In the genomic region with DNA sequence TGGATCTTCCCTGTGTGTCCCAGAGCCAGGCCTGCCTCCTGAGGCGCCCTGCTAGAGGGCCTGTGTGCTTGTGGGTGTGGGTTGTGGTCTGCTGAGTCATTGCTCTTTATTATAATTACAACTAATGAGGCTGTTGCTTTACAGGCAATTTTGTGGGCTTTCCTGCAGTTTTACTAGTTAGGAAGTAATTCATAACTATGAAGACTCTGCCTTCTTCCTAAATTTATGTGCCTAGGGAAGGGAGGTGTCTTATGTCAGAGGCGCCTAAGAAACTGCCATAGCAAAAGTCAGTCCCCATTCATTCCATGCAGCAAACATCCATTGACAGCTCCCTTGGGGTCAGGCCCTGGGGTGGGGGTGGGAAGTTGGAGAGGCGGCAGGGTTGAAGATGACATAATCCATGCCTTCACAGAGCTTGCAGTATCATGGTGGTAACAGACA, we compare ENCODE assay signal across 16 cellular contexts.
DNase-seq lines count a peak whose midpoint lies in the region; ATAC-seq and TF ChIP-seq lines count a peak whose summit lies in the region.
"Had no signal": no experiment of that assay in that cellular context is flagged by ENCODE, and none has a peak within 500 bp of the region (broad histone marks: within the 10 kb centered on the region; RNA-seq: fewer than 3 reads in every experiment).

No MANE protein-coding gene starts in this region.

- TF ChIP-seq CTCF in activated CD8-positive, alpha-beta T cell treated with anti-CD3 and anti-CD28 coated beads for 36 hours (IDR thresholded peaks at IDR 0.05), result no peak
- TF ChIP-seq CTCF in progenitor cell of endocrine pancreas (IDR thresholded peaks at IDR 0.05; ENCODE audit: unreplicated experiment), result no peak

- peak; percentile 27 for DNase-seq in activated CD8-positive, alpha-beta T cell treated with anti-CD3 and anti-CD28 coated beads for 36 hours
- DNase-seq in activated CD8-positive, alpha-beta T cell treated with anti-CD3 and anti-CD28 coated beads, Interleukin-2, amount 10 ng/mL, durations not matched to agents 7 days and 5 days, result no peak
- peak; percentile 21 for DNase-seq in T1000 (lab: John Stamatoyannopoulos, UW)
- peak in 1 of 2 donors; percentile 11 for DNase-seq in stimulated activated naive CD8-positive, alpha-beta T cell treated with anti-CD3 and anti-CD28 coated beads, Interleukin-15, amount 100 ng/mL, for 72 hours
- DNase-seq in activated T-helper 2 cell treated with anti-CD3 and anti-CD28 coated beads, Interferon-gamma antibody, Interleukin-2, Interleukin-4, amounts not matched to agents 10 μg/mL and 5 μg/mL and 100 μg/mL, durations not matched to agents 14 hours and 24 hours and 36 hours (ENCODE audit: low spot score), result no peak
- DNase-seq in progenitor cell of endocrine pancreas (ENCODE audit: low spot score, unreplicated experiment), result no peak
- DNase-seq: activated CD8-positive, alpha-beta memory T cell treated with anti-CD3 and anti-CD28 coated beads, Interleukin-2, amount 50 U/mL, for 4 hours; HCEC 1CT; midbrain; NCI-H2171; ovary; T-helper 9 cell had no signal

- H3K4me1 Mint-ChIP-seq in activated CD8-positive, alpha-beta T cell treated with anti-CD3 and anti-CD28 coated beads for 36 hours (ENCODE audit: low read depth), result no peaks in the 10 kb centered on the region
- H3K4me1 Mint-ChIP-seq in activated CD8-positive, alpha-beta T cell treated with anti-CD3 and anti-CD28 coated beads, Interleukin-2, amount 10 ng/mL, durations not matched to agents 7 days and 5 days (ENCODE audit: low read depth), result no peaks in the 10 kb centered on the region
- H3K4me1 Mint-ChIP-seq in stimulated activated naive CD8-positive, alpha-beta T cell treated with anti-CD3 and anti-CD28 coated beads, Interleukin-15, amount 100 ng/mL, for 72 hours, result no peaks in the 10 kb centered on the region
- peaks cover 3% of the 10 kb centered on the region for H3K4me1 Mint-ChIP-seq in activated T-helper 2 cell treated with anti-CD3 and anti-CD28 coated beads, Interferon-gamma antibody, Interleukin-2, Interleukin-4, amounts not matched to agents 10 μg/mL and 5 μg/mL and 100 μg/mL, durations not matched to agents 14 hours and 24 hours and 36 hours (ENCODE audit: low read depth)
- H3K4me1 Mint-ChIP-seq in progenitor cell of endocrine pancreas (ENCODE audit: low read depth), result no peaks in the 10 kb centered on the region

- no peak for ATAC-seq in activated CD8-positive, alpha-beta T cell treated with anti-CD3 and anti-CD28 coated beads for 36 hours
- no peak for ATAC-seq in activated CD8-positive, alpha-beta T cell treated with anti-CD3 and anti-CD28 coated beads, Interleukin-2, amount 10 ng/mL, durations not matched to agents 7 days and 5 days
- peak; percentile 57 for ATAC-seq in HG03159 (IDR thresholded peaks at IDR 0.05; ENCODE audit: unreplicated experiment)
- peak; percentile 80 for ATAC-seq in stimulated activated naive CD8-positive, alpha-beta T cell treated with anti-CD3 and anti-CD28 coated beads, Interleukin-15, amount 100 ng/mL, for 72 hours
- ATAC-seq in HG02623 (IDR thresholded peaks at IDR 0.05; ENCODE audit: unreplicated experiment), result no peak
- ATAC-seq: A549 had no signal

- POLR2A ChIA-PET in activated CD8-positive, alpha-beta T cell treated with anti-CD3 and anti-CD28 coated beads for 36 hours (lab: Charles Lee), result no interaction called here
- POLR2A ChIA-PET in activated CD8-positive, alpha-beta T cell treated with anti-CD3 and anti-CD28 coated beads, Interleukin-2, amount 10 ng/mL, durations not matched to agents 7 days and 5 days (lab: Charles Lee), result no interaction called here

- H3K36me3 Mint-ChIP-seq in activated CD8-positive, alpha-beta T cell treated with anti-CD3 and anti-CD28 coated beads for 36 hours (ENCODE audit: low read depth), result no peaks in the 10 kb centered on the region
- H3K36me3 Mint-ChIP-seq in activated CD8-positive, alpha-beta T cell treated with anti-CD3 and anti-CD28 coated beads, Interleukin-2, amount 10 ng/mL, durations not matched to agents 7 days and 5 days (ENCODE audit: low read depth), result no peaks in the 10 kb centered on the region
- H3K36me3 Mint-ChIP-seq in activated T-helper 2 cell treated with anti-CD3 and anti-CD28 coated beads, Interferon-gamma antibody, Interleukin-2, Interleukin-4, amounts not matched to agents 10 μg/mL and 5 μg/mL and 100 μg/mL, durations not matched to agents 14 hours and 24 hours and 36 hours (ENCODE audit: low read depth), result no peaks in the 10 kb centered on the region
- no peaks in the 10 kb centered on the region for H3K36me3 Mint-ChIP-seq in progenitor cell of endocrine pancreas (ENCODE audit: insufficient read depth)
- H3K36me3 Mint-ChIP-seq: activated naive CD8-positive, alpha-beta T cell had no signal

- H3K9me3 Mint-ChIP-seq in activated CD8-positive, alpha-beta T cell treated with anti-CD3 and anti-CD28 coated beads for 36 hours, result no peaks in the 10 kb centered on the region
- H3K9me3 Mint-ChIP-seq in activated CD8-positive, alpha-beta T cell treated with anti-CD3 and anti-CD28 coated beads, Interleukin-2, amount 10 ng/mL, durations not matched to agents 7 days and 5 days (ENCODE audit: insufficient read depth), result no peaks in the 10 kb centered on the region
- H3K9me3 Mint-ChIP-seq in stimulated activated naive CD8-positive, alpha-beta T cell treated with anti-CD3 and anti-CD28 coated beads, Interleukin-15, amount 100 ng/mL, for 72 hours, result no peaks in the 10 kb centered on the region
- H3K9me3 Mint-ChIP-seq in activated T-helper 2 cell treated with anti-CD3 and anti-CD28 coated beads, Interferon-gamma antibody, Interleukin-2, Interleukin-4, amounts not matched to agents 10 μg/mL and 5 μg/mL and 100 μg/mL, durations not matched to agents 14 hours and 24 hours and 36 hours, result no peaks in the 10 kb centered on the region
- peaks cover 15% of the 10 kb centered on the region for H3K9me3 Mint-ChIP-seq in progenitor cell of endocrine pancreas (ENCODE audit: low read depth)

- H3K27ac Mint-ChIP-seq in activated CD8-positive, alpha-beta T cell treated with anti-CD3 and anti-CD28 coated beads for 36 hours, result no peak overlapping the region
- no peak overlapping the region for H3K27ac Mint-ChIP-seq in activated CD8-positive, alpha-beta T cell treated with anti-CD3 and anti-CD28 coated beads, Interleukin-2, amount 10 ng/mL, durations not matched to agents 7 days and 5 days
- H3K27ac Mint-ChIP-seq in stimulated activated naive CD8-positive, alpha-beta T cell treated with anti-CD3 and anti-CD28 coated beads, Interleukin-15, amount 100 ng/mL, for 72 hours, result no peak overlapping the region
- H3K27ac Mint-ChIP-seq in activated T-helper 2 cell treated with anti-CD3 and anti-CD28 coated beads, Interferon-gamma antibody, Interleukin-2, Interleukin-4, amounts not matched to agents 10 μg/mL and 5 μg/mL and 100 μg/mL, durations not matched to agents 14 hours and 24 hours and 36 hours, result no peak overlapping the region
- H3K27ac Mint-ChIP-seq in progenitor cell of endocrine pancreas, result no peak overlapping the region
- H3K27ac Mint-ChIP-seq: activated naive CD8-positive, alpha-beta T cell had no signal

- intact Hi-C loops in activated CD8-positive, alpha-beta T cell treated with anti-CD3 and anti-CD28 coated beads for 36 hours (cut with micrococcal nuclease), result no loop called here
- intact Hi-C loops in activated T-helper 2 cell treated with anti-CD3 and anti-CD28 coated beads, Interferon-gamma antibody, Interleukin-2, Interleukin-4, amounts not matched to agents 10 μg/mL and 5 μg/mL and 100 μg/mL, durations not matched to agents 14 hours and 24 hours and 36 hours (cut with micrococcal nuclease), result loop anchor here (10.0 kb wide), 1 partner anchor 139 kb away; no protein-coding TSS in a partner anchor

- no peak overlapping the region for H3K4me3 Mint-ChIP-seq in activated CD8-positive, alpha-beta T cell treated with anti-CD3 and anti-CD28 coated beads for 36 hours
- H3K4me3 Mint-ChIP-seq in activated CD8-positive, alpha-beta T cell treated with anti-CD3 and anti-CD28 coated beads, Interleukin-2, amount 10 ng/mL, durations not matched to agents 7 days and 5 days, result no peak overlapping the region
- H3K4me3 Mint-ChIP-seq in stimulated activated naive CD8-positive, alpha-beta T cell treated with anti-CD3 and anti-CD28 coated beads, Interleukin-15, amount 100 ng/mL, for 72 hours, result no peak overlapping the region
- no peak overlapping the region for H3K4me3 Mint-ChIP-seq in activated T-helper 2 cell treated with anti-CD3 and anti-CD28 coated beads, Interferon-gamma antibody, Interleukin-2, Interleukin-4, amounts not matched to agents 10 μg/mL and 5 μg/mL and 100 μg/mL, durations not matched to agents 14 hours and 24 hours and 36 hours (ENCODE audit: low read depth)
- no peak overlapping the region for H3K4me3 Mint-ChIP-seq in progenitor cell of endocrine pancreas (ENCODE audit: low read depth)
- H3K4me3 Mint-ChIP-seq: activated naive CD8-positive, alpha-beta T cell had no signal

- peaks cover 2% of the 10 kb centered on the region for H3K27me3 Mint-ChIP-seq in activated CD8-positive, alpha-beta T cell treated with anti-CD3 and anti-CD28 coated beads for 36 hours
- no peaks in the 10 kb centered on the region for H3K27me3 Mint-ChIP-seq in activated CD8-positive, alpha-beta T cell treated with anti-CD3 and anti-CD28 coated beads, Interleukin-2, amount 10 ng/mL, durations not matched to agents 7 days and 5 days (ENCODE audit: low read depth)
- H3K27me3 Mint-ChIP-seq in stimulated activated naive CD8-positive, alpha-beta T cell treated with anti-CD3 and anti-CD28 coated beads, Interleukin-15, amount 100 ng/mL, for 72 hours, result no peaks in the 10 kb centered on the region
- no peaks in the 10 kb centered on the region for H3K27me3 Mint-ChIP-seq in activated T-helper 2 cell treated with anti-CD3 and anti-CD28 coated beads, Interferon-gamma antibody, Interleukin-2, Interleukin-4, amounts not matched to agents 10 μg/mL and 5 μg/mL and 100 μg/mL, durations not matched to agents 14 hours and 24 hours and 36 hours (ENCODE audit: low read depth)
- no peaks in the 10 kb centered on the region for H3K27me3 Mint-ChIP-seq in progenitor cell of endocrine pancreas
- H3K27me3 Mint-ChIP-seq: activated naive CD8-positive, alpha-beta T cell had no signal

- CTCF ChIA-PET in activated CD8-positive, alpha-beta T cell treated with anti-CD3 and anti-CD28 coated beads for 36 hours (lab: Charles Lee), result no interaction called here
- CTCF ChIA-PET in activated CD8-positive, alpha-beta T cell treated with anti-CD3 and anti-CD28 coated beads, Interleukin-2, amount 10 ng/mL, durations not matched to agents 7 days and 5 days (lab: Charles Lee), result no interaction called here

Comparison
In these comparisons a context has a peak if more than half of its experiments do, and no peak if none do; other contexts are left out.
1. DNase-seq: peak in activated CD8-positive, alpha-beta T cell treated with anti-CD3 and anti-CD28 coated beads for 36 hours (single experiment) and T1000 (single experiment); none in activated CD8-positive, alpha-beta T cell treated with anti-CD3 and anti-CD28 coated beads, Interleukin-2, amount 10 ng/mL, durations not matched to agents 7 days and 5 days (single experiment), activated T-helper 2 cell treated with anti-CD3 and anti-CD28 coated beads, Interferon-gamma antibody, Interleukin-2, Interleukin-4, amounts not matched to agents 10 μg/mL and 5 μg/mL and 100 μg/mL, durations not matched to agents 14 hours and 24 hours and 36 hours (single experiment) and progenitor cell of endocrine pancreas (single experiment).
2. ATAC-seq: peak in HG03159 (single experiment) and stimulated activated naive CD8-positive, alpha-beta T cell treated with anti-CD3 and anti-CD28 coated beads, Interleukin-15, amount 100 ng/mL, for 72 hours (single experiment); none in activated CD8-positive, alpha-beta T cell treated with anti-CD3 and anti-CD28 coated beads for 36 hours (single experiment), activated CD8-positive, alpha-beta T cell treated with anti-CD3 and anti-CD28 coated beads, Interleukin-2, amount 10 ng/mL, durations not matched to agents 7 days and 5 days (single experiment) and HG02623 (single experiment).